Comparison of ENCODE assay signal across 37 cellular contexts in genomic region chr5:158265931-158266710, GRCh38.
"Had no signal": no experiment of that assay in that cellular context is flagged by ENCODE, and none has a peak within 500 bp of the region (broad histone marks: within the 10 kb centered on the region; RNA-seq: fewer than 3 reads in every experiment).

No MANE protein-coding gene starts in this region.

- H3K27me3 Mint-ChIP-seq: activated B cell treated with CpG ODN at 0.5 μM for 24 hours; activated naive CD4-positive, alpha-beta T cell treated with anti-CD3 and anti-CD28 coated beads, Interleukin-2, amount 10 ng/mL, durations not matched to agents 7 days and 5 days; activated naive CD8-positive, alpha-beta T cell treated with anti-CD3 and anti-CD28 coated beads for 36 hours had no signal

- H3K9me3 Mint-ChIP-seq: activated CD4-positive, alpha-beta memory T cell treated with anti-CD3 and anti-CD28 coated beads for 36 hours; activated naive CD4-positive, alpha-beta T cell treated with anti-CD3 and anti-CD28 coated beads, Interleukin-2, amount 10 ng/mL, durations not matched to agents 7 days and 5 days; activated naive CD8-positive, alpha-beta T cell treated with anti-CD3 and anti-CD28 coated beads for 36 hours; activated T-helper 1 cell treated with anti-CD3 and anti-CD28 coated beads, Interleukin-12 subunit alpha, Interleukin-12 subunit beta, Interleukin-2, Interleukin-4 antibody, amounts not matched to agents 30 ng/mL and 10 ng/mL and 1 ng/mL, durations not matched to agents 14 hours and 24 hours and 36 hours had no signal

- H3K4me3 Mint-ChIP-seq: activated B cell treated with CpG ODN at 0.5 μM for 24 hours; activated CD4-positive, alpha-beta memory T cell treated with anti-CD3 and anti-CD28 coated beads for 36 hours; activated naive CD4-positive, alpha-beta T cell treated with anti-CD3 and anti-CD28 coated beads, Interleukin-2, amount 10 ng/mL, durations not matched to agents 7 days and 5 days; activated naive CD8-positive, alpha-beta T cell treated with anti-CD3 and anti-CD28 coated beads for 36 hours; activated T-cell treated with anti-CD3 and anti-CD28 coated beads, Interleukin-2, amount 50 U/mL, for 4 hours; activated T-helper 1 cell treated with anti-CD3 and anti-CD28 coated beads, Interleukin-12 subunit alpha, Interleukin-12 subunit beta, Interleukin-2, Interleukin-4 antibody, amounts not matched to agents 30 ng/mL and 10 ng/mL and 1 ng/mL, durations not matched to agents 14 hours and 24 hours and 36 hours had no signal

- H3K9me3 ChIP-seq: ascending aorta, Peyer's patch had no signal

- H3K4me1 ChIP-seq: ascending aorta, breast epithelium, Peyer's patch had no signal

- H3K4me1 Mint-ChIP-seq: activated naive CD4-positive, alpha-beta T cell treated with anti-CD3 and anti-CD28 coated beads, Interleukin-2, amount 10 ng/mL, durations not matched to agents 7 days and 5 days; activated naive CD8-positive, alpha-beta T cell treated with anti-CD3 and anti-CD28 coated beads for 36 hours had no signal

- H3K4me3 ChIP-seq: ascending aorta, breast epithelium, MG63, Peyer's patch had no signal

- DNase-seq: activated B cell treated with CpG ODN at 0.5 μM for 24 hours; activated CD4-positive, alpha-beta memory T cell treated with anti-CD3 and anti-CD28 coated beads for 36 hours; activated CD4-positive, alpha-beta T cell treated with anti-CD3 and anti-CD28 coated beads for 4 hours; activated CD4-positive, alpha-beta T cell treated with anti-CD3 and anti-CD28 coated beads, Interleukin-2, amount 50 U/mL, for 1 hour; activated CD4-positive, CD25-positive, alpha-beta regulatory T cell treated with anti-CD3 and anti-CD28 coated beads, Interleukin-2, amount 50 U/mL, for 72 hours; activated CD8-positive, alpha-beta memory T cell treated with anti-CD3 and anti-CD28 coated beads, Interleukin-2, amount 50 U/mL, for 4 hours; activated gamma-delta T cell treated with Interleukin-2 at 50 U/mL for 16 hours; activated naive CD4-positive, alpha-beta T cell treated with anti-CD3 and anti-CD28 coated beads, Interleukin-2, amount 10 ng/mL, durations not matched to agents 7 days and 5 days; activated naive CD8-positive, alpha-beta T cell treated with anti-CD3 and anti-CD28 coated beads for 36 hours; activated T-cell treated with anti-CD3 and anti-CD28 coated beads for 4 hours; activated T-cell treated with anti-CD3 and anti-CD28 coated beads, Interleukin-2, amount 50 U/mL, for 4 hours; amygdala; Karpas-422; MG63; NCI-H1092; NCI-H146; NCI-H187; NCI-H2029 treated with DMSO at 0.1 percent for 48 hours; NCI-H2107; NCI-H2171; NCI-H510A; NCI-H526; NCI-H748 treated with DMSO at 0.1 percent for 48 hours; NK-92 treated with Interleukin-12 subunit alpha and Interleukin-12 subunit beta, amount 100 ng/mL, for 24 hours; PC-3; Peyer's patch; RPMI8226; SHP77 treated with DMSO at 0.1 percent for 48 hours; SW 1271; T-helper 1 cell; T-helper 2 cell; T-helper 9 cell had no signal

- H3K27me3 ChIP-seq: ascending aorta, breast epithelium, Peyer's patch had no signal

- H3K27ac ChIP-seq: ascending aorta, breast epithelium, Peyer's patch, VCaP had no signal

- H3K36me3 Mint-ChIP-seq: activated CD4-positive, alpha-beta memory T cell treated with anti-CD3 and anti-CD28 coated beads for 36 hours; activated naive CD4-positive, alpha-beta T cell treated with anti-CD3 and anti-CD28 coated beads, Interleukin-2, amount 10 ng/mL, durations not matched to agents 7 days and 5 days had no signal

- H3K36me3 ChIP-seq: ascending aorta, breast epithelium, MG63, Peyer's patch had no signal

- H3K27ac Mint-ChIP-seq: activated B cell treated with CpG ODN at 0.5 μM for 24 hours; activated CD4-positive, alpha-beta memory T cell treated with anti-CD3 and anti-CD28 coated beads for 36 hours; activated naive CD4-positive, alpha-beta T cell treated with anti-CD3 and anti-CD28 coated beads, Interleukin-2, amount 10 ng/mL, durations not matched to agents 7 days and 5 days; activated naive CD8-positive, alpha-beta T cell treated with anti-CD3 and anti-CD28 coated beads for 36 hours; activated T-helper 1 cell treated with anti-CD3 and anti-CD28 coated beads, Interleukin-12 subunit alpha, Interleukin-12 subunit beta, Interleukin-2, Interleukin-4 antibody, amounts not matched to agents 30 ng/mL and 10 ng/mL and 1 ng/mL, durations not matched to agents 14 hours and 24 hours and 36 hours had no signal

- ATAC-seq: activated T-cell treated with anti-CD3 and anti-CD28 coated beads, Interleukin-2, amount 50 U/mL, for 4 hours; PC-3; SK-N-SH treated with all-trans-retinoic acid at 6 μM for 48 hours had no signal
